ENCODE assay signal across 20 cellular contexts in genomic region chr4:184371390-184371787, GRCh38.
"Had no signal": no experiment of that assay in that cellular context is flagged by ENCODE, and none has a peak within 500 bp of the region (broad histone marks: within the 10 kb centered on the region; RNA-seq: fewer than 3 reads in every experiment).

No MANE protein-coding gene starts in this region.

- ATAC-seq: activated naive CD4-positive, alpha-beta T cell treated with anti-CD3 and anti-CD28 coated beads, Interleukin-2, amount 50 U/mL, for 72 hours; activated T-cell treated with anti-CD3 and anti-CD28 coated beads, Interleukin-2, amount 50 U/mL, for 72 hours; body of pancreas; left ventricle myocardium superior had no signal

- H3K27ac ChIP-seq: body of pancreas, esophagus squamous epithelium, vagina had no signal

- DNase-seq: activated CD4-positive, alpha-beta T cell treated with anti-CD3 and anti-CD28 coated beads, Interleukin-2, amount 10 ng/mL, durations not matched to agents 24 days and 14 days; activated CD4-positive, CD25-positive, alpha-beta regulatory T cell; activated CD8-positive, alpha-beta memory T cell treated with anti-CD3 and anti-CD28 coated beads, Interleukin-2, amount 50 U/mL, for 48 hours; activated gamma-delta T cell; activated T-cell treated with anti-CD3 and anti-CD28 coated beads, Interleukin-2, amount 50 U/mL, for 72 hours; amniotic stem cell; body of pancreas; caudate nucleus; esophagus squamous epithelium; hypothalamus; kidney; left ventricle myocardium superior; mesendoderm; stimulated activated CD4-positive, alpha-beta T cell treated with anti-CD3 and anti-CD28 coated beads, Interleukin-2, amount 100 ng/mL, for 48 hours; stimulated activated naive CD4-positive, alpha-beta T cell had no signal

- H3K36me3 Mint-ChIP-seq: natural killer cell treated with Interleukin-12 subunit alpha and Interleukin-12 subunit beta and Interleukin-15 and Interleukin-18, amount 100 ng/mL, for 72 hours had no signal

- H3K27ac Mint-ChIP-seq: activated CD4-positive, alpha-beta T cell treated with anti-CD3 and anti-CD28 coated beads, Interleukin-2, amount 10 ng/mL, durations not matched to agents 24 days and 14 days; activated naive CD4-positive, alpha-beta T cell treated with anti-CD3 and anti-CD28 coated beads, Interleukin-2, amount 50 U/mL, for 72 hours; activated T-cell treated with anti-CD3 and anti-CD28 coated beads, Interleukin-2, amount 50 U/mL, for 72 hours; natural killer cell treated with Interleukin-12 subunit alpha and Interleukin-12 subunit beta and Interleukin-15 and Interleukin-18, amount 100 ng/mL, for 72 hours; T-helper 2 cell treated with Interferon-gamma antibody and Interleukin-4, amounts not matched to agents 5 μg/mL and 100 μg/mL, for 36 hours had no signal

- H3K27me3 Mint-ChIP-seq: activated CD4-positive, alpha-beta T cell treated with anti-CD3 and anti-CD28 coated beads, Interleukin-2, amount 10 ng/mL, durations not matched to agents 24 days and 14 days; natural killer cell treated with Interleukin-12 subunit alpha and Interleukin-12 subunit beta and Interleukin-15 and Interleukin-18, amount 100 ng/mL, for 72 hours had no signal

- H3K9me3 Mint-ChIP-seq: activated CD4-positive, alpha-beta T cell treated with anti-CD3 and anti-CD28 coated beads, Interleukin-2, amount 10 ng/mL, durations not matched to agents 24 days and 14 days; natural killer cell treated with Interleukin-12 subunit alpha and Interleukin-12 subunit beta and Interleukin-15 and Interleukin-18, amount 100 ng/mL, for 72 hours; T-helper 2 cell treated with Interferon-gamma antibody and Interleukin-4, amounts not matched to agents 5 μg/mL and 100 μg/mL, for 36 hours had no signal

- H3K4me1 ChIP-seq: body of pancreas, tibial nerve, vagina had no signal

- H3K9me3 ChIP-seq: body of pancreas, esophagus squamous epithelium, tibial nerve, vagina had no signal

- H3K36me3 ChIP-seq: esophagus squamous epithelium, vagina had no signal

- H3K4me3 ChIP-seq: body of pancreas, esophagus squamous epithelium, tibial nerve, vagina had no signal

- H3K27me3 ChIP-seq: body of pancreas, esophagus squamous epithelium, tibial nerve, vagina had no signal

- H3K4me3 Mint-ChIP-seq: activated CD4-positive, alpha-beta T cell treated with anti-CD3 and anti-CD28 coated beads, Interleukin-2, amount 10 ng/mL, durations not matched to agents 24 days and 14 days; activated T-cell treated with anti-CD3 and anti-CD28 coated beads, Interleukin-2, amount 50 U/mL, for 72 hours; natural killer cell treated with Interleukin-12 subunit alpha and Interleukin-12 subunit beta and Interleukin-15 and Interleukin-18, amount 100 ng/mL, for 72 hours; T-helper 2 cell treated with Interferon-gamma antibody and Interleukin-4, amounts not matched to agents 5 μg/mL and 100 μg/mL, for 36 hours had no signal
